34 cellular contexts compared by ENCODE assay signal in genomic region chr1:166156674-166157073, GRCh38. TPM values are rescaled to one million over a fixed set of nuclear protein-coding genes. Genes with fewer than 3 reads are reported as not detected.
DNase-seq lines count a peak whose midpoint lies in the region; ATAC-seq and TF ChIP-seq lines count a peak whose summit lies in the region.
"Had no signal": no experiment of that assay in that cellular context is flagged by ENCODE, and none has a peak within 500 bp of the region (broad histone marks: within the 10 kb centered on the region; RNA-seq: fewer than 3 reads in every experiment).

No MANE protein-coding gene starts in this region.

- TF ChIP-seq CTCF in WERI-Rb-1 (IDR thresholded peaks at IDR 0.05; ENCODE audit: low read depth, low read length) = no peak
- TF ChIP-seq CTCF in transverse colon (IDR thresholded peaks at IDR 0.05) = no peak

- H3K27me3 Mint-ChIP-seq in activated CD4-positive, alpha-beta T cell treated with anti-CD3 and anti-CD28 coated beads for 36 hours = peaks cover 8% of the 10 kb centered on the region
- H3K27me3 Mint-ChIP-seq in activated naive CD4-positive, alpha-beta T cell treated with anti-CD3 and anti-CD28 coated beads, Interleukin-2, amount 10 ng/mL, durations not matched to agents 7 days and 5 days = peaks cover 14% of the 10 kb centered on the region

- no peak for TF ChIP-seq EP300 in transverse colon (IDR thresholded peaks at IDR 0.05; ENCODE audit: low read depth)

- H3K9me3 Mint-ChIP-seq in activated CD4-positive, alpha-beta T cell treated with anti-CD3 and anti-CD28 coated beads for 36 hours (ENCODE audit: low read depth) = no peaks in the 10 kb centered on the region
- no peaks in the 10 kb centered on the region for H3K9me3 Mint-ChIP-seq in activated naive CD4-positive, alpha-beta T cell treated with anti-CD3 and anti-CD28 coated beads, Interleukin-2, amount 10 ng/mL, durations not matched to agents 7 days and 5 days
- H3K9me3 Mint-ChIP-seq: CD4-positive, alpha-beta T cell; CD8-positive, alpha-beta T cell had no signal

- no peak for TF ChIP-seq POLR2A in transverse colon (IDR thresholded peaks at IDR 0.05)

- no peaks in the 10 kb centered on the region for H3K4me1 ChIP-seq in transverse colon
- H3K4me1 ChIP-seq: A549, Caco-2 had no signal

- CTCF ChIA-PET in activated CD4-positive, alpha-beta T cell treated with anti-CD3 and anti-CD28 coated beads for 36 hours (lab: Charles Lee) = interaction anchor here (0.6 to 0.7 kb wide), 2 partner anchors 165 to 228 kb away, joined by 3 read pairs; no protein-coding TSS in a partner anchor
- CTCF ChIA-PET in activated naive CD4-positive, alpha-beta T cell treated with anti-CD3 and anti-CD28 coated beads, Interleukin-2, amount 10 ng/mL, durations not matched to agents 7 days and 5 days (lab: Charles Lee) = no interaction called here

- POLR2A ChIA-PET in activated CD4-positive, alpha-beta T cell treated with anti-CD3 and anti-CD28 coated beads for 36 hours (lab: Charles Lee) = no interaction called here

- H3K4me3 Mint-ChIP-seq in activated CD4-positive, alpha-beta T cell treated with anti-CD3 and anti-CD28 coated beads for 36 hours = no peak overlapping the region
- H3K4me3 Mint-ChIP-seq in activated naive CD4-positive, alpha-beta T cell treated with anti-CD3 and anti-CD28 coated beads, Interleukin-2, amount 10 ng/mL, durations not matched to agents 7 days and 5 days = no peak overlapping the region
- H3K4me3 Mint-ChIP-seq: B cell; CD14-positive monocyte; CD4-positive, alpha-beta memory T cell; CD4-positive, alpha-beta T cell; CD4-positive, CD25-positive, alpha-beta regulatory T cell; CD8-positive, alpha-beta memory T cell; CD8-positive, alpha-beta T cell had no signal

- H3K27me3 ChIP-seq in WERI-Rb-1 (ENCODE audit: insufficient read depth, low read depth, severe bottlenecking) (no peaks in the 10 kb centered on the region), transverse colon (no peaks in the 10 kb centered on the region)
- H3K27me3 ChIP-seq: BE2C; BLaER1; BLaER1 treated with 17β-estradiol and CSF1 and Interleukin-3, amounts not matched to agents 10 nM and 100 nM had no signal

- no peaks in the 10 kb centered on the region for H3K36me3 Mint-ChIP-seq in activated CD4-positive, alpha-beta T cell treated with anti-CD3 and anti-CD28 coated beads for 36 hours (ENCODE audit: low read depth)
- no peaks in the 10 kb centered on the region for H3K36me3 Mint-ChIP-seq in activated naive CD4-positive, alpha-beta T cell treated with anti-CD3 and anti-CD28 coated beads, Interleukin-2, amount 10 ng/mL, durations not matched to agents 7 days and 5 days
- H3K36me3 Mint-ChIP-seq: CD14-positive monocyte; CD4-positive, alpha-beta memory T cell; CD4-positive, CD25-positive, alpha-beta regulatory T cell; CD8-positive, alpha-beta memory T cell; CD8-positive, alpha-beta T cell had no signal

- ATAC-seq in left ventricle myocardium superior = peak; percentile 20
- no peak for ATAC-seq in activated CD4-positive, alpha-beta T cell treated with anti-CD3 and anti-CD28 coated beads for 36 hours
- ATAC-seq: A549; CD8-positive, alpha-beta T cell had no signal

- in situ Hi-C loops in transverse colon (cut with MboI; ENCODE audit: low pct_ligation_motif_present in 1 of 4, low pct_unique_long_range_greater_than_20kb in 1 of 4, low sequenced_read_pairs in 3 of 4) = loop anchor here in 1 of 4 donors (25.0 kb wide), 1 partner anchor 444 kb away; no protein-coding TSS in a partner anchor

- H3K9me3 ChIP-seq in WERI-Rb-1 (ENCODE audit: severe bottlenecking) (peaks cover 2% of the 10 kb centered on the region), transverse colon (no peaks in the 10 kb centered on the region)
- H3K9me3 ChIP-seq: A549, BE2C, BLaER1, Caco-2 had no signal

- WGBS in transverse colon (ENCODE audit: low coverage in 1 of 2), 2 donors = 85% methylated on average over 2 of the region's 3 CpGs; no CpG with 5 or more reads in 1 of the 2 donors

- no peaks in the 10 kb centered on the region for H3K4me1 Mint-ChIP-seq in activated CD4-positive, alpha-beta T cell treated with anti-CD3 and anti-CD28 coated beads for 36 hours
- H3K4me1 Mint-ChIP-seq in activated naive CD4-positive, alpha-beta T cell treated with anti-CD3 and anti-CD28 coated beads, Interleukin-2, amount 10 ng/mL, durations not matched to agents 7 days and 5 days = no peaks in the 10 kb centered on the region
- H3K4me1 Mint-ChIP-seq: B cell; CD14-positive monocyte; CD4-positive, CD25-positive, alpha-beta regulatory T cell; CD8-positive, alpha-beta memory T cell had no signal

- no peak overlapping the region for H3K27ac Mint-ChIP-seq in activated CD4-positive, alpha-beta T cell treated with anti-CD3 and anti-CD28 coated beads for 36 hours
- H3K27ac Mint-ChIP-seq in activated naive CD4-positive, alpha-beta T cell treated with anti-CD3 and anti-CD28 coated beads, Interleukin-2, amount 10 ng/mL, durations not matched to agents 7 days and 5 days = no peak overlapping the region
- H3K27ac Mint-ChIP-seq: B cell; CD14-positive monocyte; CD4-positive, alpha-beta memory T cell; CD4-positive, alpha-beta T cell; CD4-positive, CD25-positive, alpha-beta regulatory T cell; CD8-positive, alpha-beta T cell had no signal

- no peaks in the 10 kb centered on the region for H3K36me3 ChIP-seq in WERI-Rb-1
- H3K36me3 ChIP-seq in transverse colon = no peaks in the 10 kb centered on the region
- H3K36me3 ChIP-seq: BE2C; BLaER1; BLaER1 treated with 17β-estradiol and CSF1 and Interleukin-3, amounts not matched to agents 10 nM and 100 nM had no signal

- DNase-seq in left ventricle myocardium superior (no peak), cardiac septum (ENCODE audit: low spot score) (no peak), NCI-H82 (lab: John Stamatoyannopoulos, UW) (peak; percentile 80), NCI-H82 treated with DMSO at 0.1 percent for 48 hours (lab: John Stamatoyannopoulos, UW; ENCODE audit: unreplicated experiment) (peak; percentile 49), WERI-Rb-1 (peak; percentile 34), transverse colon (no peak)
- no peak for DNase-seq in activated CD4-positive, alpha-beta T cell treated with anti-CD3 and anti-CD28 coated beads for 36 hours
- DNase-seq in activated naive CD4-positive, alpha-beta T cell treated with anti-CD3 and anti-CD28 coated beads, Interleukin-2, amount 10 ng/mL, durations not matched to agents 7 days and 5 days = no peak
- DNase-seq: 8988T; ACHN; AML-193; BE2C; Caco-2; Calu3; CD4-positive, alpha-beta memory T cell; CD4-positive, alpha-beta T cell; CD4-positive, CD25-positive, alpha-beta regulatory T cell; CD8-positive, alpha-beta memory T cell; CD8-positive, alpha-beta T cell; COR-L47; DMS 273 treated with DMSO at 0.1 percent for 48 hours; DMS153; DMS53; DMS79; DMS79 treated with DMSO at 0.1 percent for 48 hours; DND-41; EL had no signal

- intact Hi-C loops in left ventricle myocardium superior (cut with micrococcal nuclease) (no loop called here), cardiac septum (cut with DNase I) (no loop called here), transverse colon (cut with DNase I; ENCODE audit: low total_unique reads) (no loop called here)
- intact Hi-C loops in activated CD4-positive, alpha-beta T cell treated with anti-CD3 and anti-CD28 coated beads for 36 hours (cut with DNase I, micrococcal nuclease) = no loop called here

- H3K4me3 ChIP-seq in WERI-Rb-1 (ENCODE audit: low read depth, low read length) (no peak overlapping the region), transverse colon (no peak overlapping the region)
- H3K4me3 ChIP-seq: A549; BLaER1; BLaER1 treated with 17β-estradiol and CSF1 and Interleukin-3, amounts not matched to agents 10 nM and 100 nM had no signal

- H3K27ac ChIP-seq in WERI-Rb-1 (no peak overlapping the region), transverse colon (no peak overlapping the region)
- H3K27ac ChIP-seq: 22Rv1; A549; BLaER1; BLaER1 treated with 17β-estradiol and CSF1 and Interleukin-3, amounts not matched to agents 10 nM and 100 nM; C4-2B had no signal

RNA-seq across cellular contexts. Expression of gene FAM78B, which starts 10.1 kb away (rescaled TPM):
- total RNA-seq in left ventricle myocardium superior (3.8 TPM), cardiac septum (2.7 TPM), transverse colon (1 to 10 TPM in 1 of 4 donors, under 1 TPM in 3; 0.40 to 5.2 (median 0.80) TPM)
- under 1 TPM; 0.34 to 0.51 TPM for total RNA-seq in activated CD4-positive, alpha-beta T cell treated with anti-CD3 and anti-CD28 coated beads for 36 hours
- total RNA-seq: Caco-2; CD8-positive, alpha-beta T cell had no signal

Comparison
In these comparisons a context has a peak if more than half of its experiments do, and no peak if none do; other contexts are left out.
1. DNase-seq: peak in NCI-H82 (single experiment), NCI-H82 treated with DMSO at 0.1 percent for 48 hours (single experiment) and WERI-Rb-1 (single experiment); none in left ventricle myocardium superior (single experiment), cardiac septum (single experiment), transverse colon (single experiment), activated CD4-positive, alpha-beta T cell treated with anti-CD3 and anti-CD28 coated beads for 36 hours (single experiment) and activated naive CD4-positive, alpha-beta T cell treated with anti-CD3 and anti-CD28 coated beads, Interleukin-2, amount 10 ng/mL, durations not matched to agents 7 days and 5 days (single experiment).